17 cellular contexts compared by ENCODE assay signal in the genomic region with DNA sequence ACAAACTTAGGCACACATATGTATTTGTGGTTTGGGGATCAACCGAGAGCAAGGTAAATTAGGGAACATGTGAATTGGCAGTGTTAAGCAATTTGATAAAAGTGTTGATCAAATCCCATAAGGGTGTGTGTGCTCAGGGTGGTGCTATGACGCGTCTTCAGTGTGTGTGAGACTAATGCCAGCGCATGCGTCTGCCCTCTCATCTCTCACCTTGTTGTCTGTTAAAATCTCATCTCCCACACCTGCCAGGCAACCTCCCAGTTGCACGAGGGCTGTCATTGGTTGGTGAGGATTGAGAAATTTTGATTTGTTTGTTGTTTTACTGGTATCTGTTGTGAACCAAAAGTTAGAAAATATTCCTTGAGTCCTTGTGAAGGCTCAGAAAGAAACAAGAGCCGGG.
"Had no signal": no experiment of that assay in that cellular context is flagged by ENCODE, and none has a peak within 500 bp of the region (broad histone marks: within the 10 kb centered on the region; RNA-seq: fewer than 3 reads in every experiment).

No MANE protein-coding gene starts in this region.

- H3K27ac ChIP-seq: coronary artery, heart left ventricle, prostate gland, thyroid gland, upper lobe of right lung had no signal

- H3K4me1 ChIP-seq: prostate gland, thyroid gland, upper lobe of right lung had no signal

- H3K36me3 Mint-ChIP-seq: activated naive CD8-positive, alpha-beta T cell treated with anti-CD3 and anti-CD28 coated beads, Interleukin-2, amount 10 ng/mL, durations not matched to agents 7 days and 5 days; natural killer cell had no signal

- H3K27ac Mint-ChIP-seq: activated CD4-positive, alpha-beta memory T cell treated with anti-CD3 and anti-CD28 coated beads, Interleukin-2, amount 10 ng/mL, durations not matched to agents 7 days and 5 days; activated CD4-positive, alpha-beta T cell treated with anti-CD3 and anti-CD28 coated beads, Interleukin-2, amount 10 ng/mL, durations not matched to agents 24 days and 14 days; activated naive CD4-positive, alpha-beta T cell treated with anti-CD3 and anti-CD28 coated beads for 36 hours; activated naive CD8-positive, alpha-beta T cell treated with anti-CD3 and anti-CD28 coated beads, Interleukin-2, amount 10 ng/mL, durations not matched to agents 7 days and 5 days; activated T-cell treated with anti-CD3 and anti-CD28 coated beads, Interleukin-2, amount 50 U/mL, for 72 hours; natural killer cell had no signal

- H3K4me1 Mint-ChIP-seq: natural killer cell had no signal

- DNase-seq: activated CD4-positive, alpha-beta memory T cell treated with anti-CD3 and anti-CD28 coated beads, Interleukin-2, amount 10 ng/mL, durations not matched to agents 7 days and 5 days; activated CD4-positive, alpha-beta T cell treated with anti-CD3 and anti-CD28 coated beads, Interleukin-2, amount 10 ng/mL, durations not matched to agents 24 days and 14 days; activated effector memory CD4-positive, alpha-beta T cell treated with Interleukin-2 at 50 U/mL for 16 hours; activated naive CD4-positive, alpha-beta T cell treated with anti-CD3 and anti-CD28 coated beads for 36 hours; activated naive CD8-positive, alpha-beta T cell treated with anti-CD3 and anti-CD28 coated beads, Interleukin-2, amount 10 ng/mL, durations not matched to agents 7 days and 5 days; activated T-cell treated with anti-CD3 and anti-CD28 coated beads, Interleukin-2, amount 50 U/mL, for 72 hours; amygdala; cerebellar nuclear complex; heart left ventricle; natural killer cell; stimulated activated CD4-positive, alpha-beta T cell treated with anti-CD3 and anti-CD28 coated beads, Interleukin-4, amount 100 ng/mL, for 24 hours; stimulated activated naive CD4-positive, alpha-beta T cell treated with Interleukin-2 at 50 U/mL for 16 hours; thyroid gland; upper lobe of right lung had no signal

- H3K4me3 ChIP-seq: coronary artery, heart left ventricle, lung, prostate gland, thyroid gland, upper lobe of right lung had no signal

- H3K27me3 ChIP-seq: heart left ventricle, thyroid gland, upper lobe of right lung had no signal

- H3K9me3 Mint-ChIP-seq: activated CD4-positive, alpha-beta memory T cell treated with anti-CD3 and anti-CD28 coated beads, Interleukin-2, amount 10 ng/mL, durations not matched to agents 7 days and 5 days; activated CD4-positive, alpha-beta T cell treated with anti-CD3 and anti-CD28 coated beads, Interleukin-2, amount 10 ng/mL, durations not matched to agents 24 days and 14 days; activated naive CD4-positive, alpha-beta T cell treated with anti-CD3 and anti-CD28 coated beads for 36 hours; activated naive CD8-positive, alpha-beta T cell treated with anti-CD3 and anti-CD28 coated beads, Interleukin-2, amount 10 ng/mL, durations not matched to agents 7 days and 5 days; activated T-cell treated with anti-CD3 and anti-CD28 coated beads, Interleukin-2, amount 50 U/mL, for 72 hours; natural killer cell had no signal

- H3K36me3 ChIP-seq: heart left ventricle, prostate gland, thyroid gland, upper lobe of right lung had no signal

- H3K4me3 Mint-ChIP-seq: activated CD4-positive, alpha-beta memory T cell treated with anti-CD3 and anti-CD28 coated beads, Interleukin-2, amount 10 ng/mL, durations not matched to agents 7 days and 5 days; activated CD4-positive, alpha-beta T cell treated with anti-CD3 and anti-CD28 coated beads, Interleukin-2, amount 10 ng/mL, durations not matched to agents 24 days and 14 days; activated naive CD4-positive, alpha-beta T cell treated with anti-CD3 and anti-CD28 coated beads for 36 hours; activated naive CD8-positive, alpha-beta T cell treated with anti-CD3 and anti-CD28 coated beads, Interleukin-2, amount 10 ng/mL, durations not matched to agents 7 days and 5 days; activated T-cell treated with anti-CD3 and anti-CD28 coated beads, Interleukin-2, amount 50 U/mL, for 72 hours; natural killer cell had no signal

- H3K9me3 ChIP-seq: heart left ventricle, prostate gland, thyroid gland, upper lobe of right lung had no signal

- ATAC-seq: activated T-cell treated with anti-CD3 and anti-CD28 coated beads, Interleukin-2, amount 50 U/mL, for 72 hours; natural killer cell had no signal
